8 cellular contexts compared by ENCODE assay signal in genomic region chr6:44237021-44237812, GRCh38. TPM values are rescaled to one million over a fixed set of nuclear protein-coding genes. Genes with fewer than 3 reads are reported as not detected.
DNase-seq lines count a peak whose midpoint lies in the region; ATAC-seq, FAIRE-seq and TF ChIP-seq lines count a peak whose summit lies in the region.

No MANE protein-coding gene starts in this region.

- DNase-seq in DMS153 treated with DMSO at 0.1 percent for 48 hours (lab: John Stamatoyannopoulos, UW; ENCODE audit: unreplicated experiment): peak; percentile 69
- DNase-seq in GM23338 (ENCODE audit: low spot score): peak; percentile 92
- peak; percentile 100 for DNase-seq in M059J (ENCODE audit: low read depth)
- peak; percentile 88 to 92 for DNase-seq in SHP77 (lab: John Stamatoyannopoulos, UW)
- peak; percentile 85 for DNase-seq in activated naive CD4-positive, alpha-beta T cell treated with anti-CD3 and anti-CD28 coated beads for 36 hours
- DNase-seq in frontal cortex (ENCODE audit: low spot score in 2 of 2): peak; percentile 67 to 86
- DNase-seq in neural crest cell (ENCODE audit: low read depth, low spot score): no peak
- peak; percentile 94 to 96 for DNase-seq in thyroid gland

- peak; percentile 65 for ATAC-seq in GM23338

- intact Hi-C loops in activated naive CD4-positive, alpha-beta T cell treated with anti-CD3 and anti-CD28 coated beads for 36 hours (cut with micrococcal nuclease): loop anchor here (1.0 to 5.0 kb wide), 3 partner anchors 9 to 140 kb away; no protein-coding TSS in a partner anchor
- intact Hi-C loops in thyroid gland (cut with DNase I): loop anchor here (5.0 to 10.0 kb wide), 2 partner anchors 65 to 142 kb away; no protein-coding TSS in a partner anchor

- no peaks in the 10 kb centered on the region for H3K9me2 ChIP-seq in GM23338 (ENCODE audit: insufficient read depth)

- CTCF ChIA-PET in activated naive CD4-positive, alpha-beta T cell treated with anti-CD3 and anti-CD28 coated beads for 36 hours (lab: Charles Lee): interaction anchor here (0.5 to 6.0 kb wide), 12 partner anchors 8 to 141 kb away, joined by 3 to 77 read pairs (median 6); partner anchors contain the start of genes HSP90AB1 and SLC29A1

- H3K27me3 ChIP-seq in GM23338 (ENCODE audit: insufficient read depth): 0 out of 2 replicates have a peak, but pooled peaks cover 11% of the 10 kb centered on the region
- no peaks in the 10 kb centered on the region for H3K27me3 ChIP-seq in thyroid gland

- H2AFZ ChIP-seq in GM23338: no peak overlapping the region

- H3K4me1 Mint-ChIP-seq in GM23338 (peaks cover 43% of the 10 kb centered on the region), neural crest cell (peaks cover 36% of the 10 kb centered on the region)
- H3K4me1 Mint-ChIP-seq in activated naive CD4-positive, alpha-beta T cell treated with anti-CD3 and anti-CD28 coated beads for 36 hours (ENCODE audit: low read depth): peaks cover 14% of the 10 kb centered on the region

- H3K4me1 ChIP-seq in GM23338 (ENCODE audit: insufficient read depth): peaks cover 19% of the 10 kb centered on the region; the same call in 1 of the 2 replicates
- H3K4me1 ChIP-seq in thyroid gland: peaks cover 31 to 40% of the 10 kb centered on the region in 2 donors

- FAIRE-seq in frontal cortex (lab: Jason Lieb, UNC): no peak

- H3K27ac ChIP-seq in GM23338 (ENCODE audit: low read depth) (peak overlapping the region; percentile 69), thyroid gland (peak overlapping the region; percentile 96 to 99 (median 97))

- H3K36me3 Mint-ChIP-seq in GM23338 (ENCODE audit: low read depth) (peaks cover 40% of the 10 kb centered on the region), neural crest cell (ENCODE audit: low read depth) (no peaks in the 10 kb centered on the region)
- H3K36me3 Mint-ChIP-seq in activated naive CD4-positive, alpha-beta T cell treated with anti-CD3 and anti-CD28 coated beads for 36 hours (ENCODE audit: low read depth): peaks cover 10% of the 10 kb centered on the region

- peak overlapping the region; percentile 73 for H3K4me3 Mint-ChIP-seq in GM23338
- peak overlapping the region; percentile 78 for H3K4me3 Mint-ChIP-seq in activated naive CD4-positive, alpha-beta T cell treated with anti-CD3 and anti-CD28 coated beads for 36 hours
- peak overlapping the region; percentile 79 for H3K4me3 Mint-ChIP-seq in neural crest cell

- peaks cover 21% of the 10 kb centered on the region for H3F3A ChIP-seq in GM23338 (replicated peaks; ENCODE audit: low read depth)

- H3K4me3 ChIP-seq in GM23338 (peak overlapping the region; percentile 83), thyroid gland (replicated peaks in 1 of 3) (peak overlapping the region in 2 of 3 donors; percentile 55 to 85)

- H3K4me2 ChIP-seq in GM23338: peak overlapping the region; percentile 90

- H3K9me3 Mint-ChIP-seq in GM23338: no peaks in the 10 kb centered on the region; the same call in 2 of the 3 replicates
- no peaks in the 10 kb centered on the region for H3K9me3 Mint-ChIP-seq in activated naive CD4-positive, alpha-beta T cell treated with anti-CD3 and anti-CD28 coated beads for 36 hours
- no peaks in the 10 kb centered on the region for H3K9me3 Mint-ChIP-seq in neural crest cell

- 0 out of 2 replicates have a peak, but pooled peaks cover 4% of the 10 kb centered on the region for H3K36me3 ChIP-seq in GM23338 (ENCODE audit: insufficient read depth)
- H3K36me3 ChIP-seq in thyroid gland: peaks cover 0 to 7% of the 10 kb centered on the region in 2 donors

- TF ChIP-seq POLR2A in thyroid gland (IDR thresholded peaks at IDR 0.05): peak; percentile 39 to 71

- no peaks in the 10 kb centered on the region for H3K9me3 ChIP-seq in thyroid gland

- 42 to 45% methylated on average over 16 of the region's 22 CpGs for WGBS in thyroid gland, 2 donors

- peaks cover 6% of the 10 kb centered on the region; the same call in 1 of the 2 replicates for H4K20me1 ChIP-seq in GM23338 (replicated peaks; ENCODE audit: insufficient read depth)

- H3K79me2 ChIP-seq in GM23338 (replicated peaks; ENCODE audit: insufficient read depth): no peaks in the 10 kb centered on the region

- H3K27me3 Mint-ChIP-seq in GM23338 (ENCODE audit: insufficient read depth, low read depth, poor library complexity) (peaks cover 19% of the 10 kb centered on the region), neural crest cell (ENCODE audit: low read depth) (no peaks in the 10 kb centered on the region)
- no peaks in the 10 kb centered on the region for H3K27me3 Mint-ChIP-seq in activated naive CD4-positive, alpha-beta T cell treated with anti-CD3 and anti-CD28 coated beads for 36 hours (ENCODE audit: low read depth)

- H3K27ac Mint-ChIP-seq in GM23338: peak overlapping the region; percentile 77; the same call in 1 of the 2 replicates
- peak overlapping the region; percentile 87 for H3K27ac Mint-ChIP-seq in activated naive CD4-positive, alpha-beta T cell treated with anti-CD3 and anti-CD28 coated beads for 36 hours
- H3K27ac Mint-ChIP-seq in neural crest cell (ENCODE audit: unreplicated experiment): peak overlapping the region; percentile 99

- no peak for TF ChIP-seq CTCF in GM23338 (conservative IDR thresholded peaks at IDR 0.05; ENCODE audit: low read depth in 2 of 2)
- TF ChIP-seq CTCF in neural crest cell (conservative IDR thresholded peaks at IDR 0.05): no peak
- TF ChIP-seq CTCF in thyroid gland (IDR thresholded peaks at IDR 0.05): no peak

TF ChIP-seq in GM23338, 12 proteins besides CTCF, POLR2A, EP300 and RAD21 (continues in another document):
- no peak for TF ChIP-seq POLR2AphosphoS5 (IDR thresholded peaks at IDR 0.05; ENCODE audit: low read depth)

RNA-seq across cellular contexts. Expression of gene HSP90AB1, which starts 9.7 kb away (rescaled TPM):
- total RNA-seq in GM23338 (2014; rRNA removed; shearing (Covaris generic)): 2,361 and 2,444 TPM in 2 replicates
- polyA plus RNA-seq in GM23338 (2016; fragmentation: Nextera tagmentation; extraction: Ambion mirVana): 1,345 and 1,425 TPM in 2 replicates
- total RNA-seq in M059J (2014; rRNA removed; shearing (Covaris generic)): 1,284 and 1,407 TPM in 2 replicates
- 1,000 to 10,000 TPM; 1,951 to 2,044 TPM for total RNA-seq in activated naive CD4-positive, alpha-beta T cell treated with anti-CD3 and anti-CD28 coated beads for 36 hours
- total RNA-seq in frontal cortex (463 TPM), neural crest cell (1,508 and 1,541 TPM in 2 replicates), thyroid gland (100 to 1,000 TPM; 556 to 669 (median 586) TPM)

RNA-seq across cellular contexts. Expression of gene SLC29A1, which starts 13.8 kb away (rescaled TPM):
- 149 and 169 TPM in 2 replicates for total RNA-seq in GM23338 (2014; rRNA removed; shearing (Covaris generic))
- 67.6 and 73.1 TPM in 2 replicates for polyA plus RNA-seq in GM23338 (2016; fragmentation: Nextera tagmentation; extraction: Ambion mirVana)
- 27.4 and 31.1 TPM in 2 replicates for total RNA-seq in M059J (2014; rRNA removed; shearing (Covaris generic))
- 10 to 100 TPM; 32.7 to 33.4 TPM for total RNA-seq in activated naive CD4-positive, alpha-beta T cell treated with anti-CD3 and anti-CD28 coated beads for 36 hours
- 3.7 TPM for total RNA-seq in frontal cortex
- total RNA-seq in neural crest cell: 54.8 and 55.0 TPM in 2 replicates
- total RNA-seq in thyroid gland: 10 to 100 TPM; 39.7 to 83.3 (median 55.8) TPM

RNA-seq across cellular contexts. Expression of gene SLC35B2, which starts 20.1 kb away (rescaled TPM):
- total RNA-seq in GM23338 (2014; rRNA removed; shearing (Covaris generic)): 30.5 and 30.9 TPM in 2 replicates
- polyA plus RNA-seq in GM23338 (2016; fragmentation: Nextera tagmentation; extraction: Ambion mirVana): 14.0 and 14.7 TPM in 2 replicates
- 205 and 215 TPM in 2 replicates for total RNA-seq in M059J (2014; rRNA removed; shearing (Covaris generic))
- 1 to 10 TPM; 7.2 to 7.3 TPM for total RNA-seq in activated naive CD4-positive, alpha-beta T cell treated with anti-CD3 and anti-CD28 coated beads for 36 hours
- total RNA-seq in frontal cortex (32.2 TPM), neural crest cell (70.5 and 77.7 TPM in 2 replicates), thyroid gland (10 to 100 TPM; 28.5 to 46.5 (median 41.8) TPM)

RNA-seq across cellular contexts. Expression of gene MYMX, which starts 20.5 kb away (rescaled TPM):
- 2.8 TPM in 2 replicates for total RNA-seq in GM23338 (2014; rRNA removed; shearing (Covaris generic))
- polyA plus RNA-seq in GM23338 (2016; fragmentation: Nextera tagmentation; extraction: Ambion mirVana): 5.2 and 7.1 TPM in 2 replicates
- total RNA-seq in M059J (2014; rRNA removed; shearing (Covaris generic)): not detected in 2 replicates
- not detected for total RNA-seq in activated naive CD4-positive, alpha-beta T cell treated with anti-CD3 and anti-CD28 coated beads for 36 hours
- not detected for total RNA-seq in frontal cortex
- total RNA-seq in neural crest cell: not detected in 2 replicates
- not detected for total RNA-seq in thyroid gland

RNA-seq across cellular contexts. Expression of gene NFKBIE, which starts 28.1 kb away (rescaled TPM):
- 19.8 and 25.9 TPM in 2 replicates for total RNA-seq in GM23338 (2014; rRNA removed; shearing (Covaris generic))
- polyA plus RNA-seq in GM23338 (2016; fragmentation: Nextera tagmentation; extraction: Ambion mirVana): 12.8 and 14.6 TPM in 2 replicates
- total RNA-seq in M059J (2014; rRNA removed; shearing (Covaris generic)): 48.8 and 51.9 TPM in 2 replicates
- 1 to 10 TPM; 9.1 to 9.6 TPM for total RNA-seq in activated naive CD4-positive, alpha-beta T cell treated with anti-CD3 and anti-CD28 coated beads for 36 hours
- total RNA-seq in frontal cortex (8.2 TPM), neural crest cell (16.1 and 20.2 TPM in 2 replicates), thyroid gland (10 to 100 TPM in 2 of 4 donors, 1 to 10 TPM in 2; 5.1 to 16.9 (median 13.2) TPM)
